Comparison of ENCODE assay signal across 8 cellular contexts in the genomic region with DNA sequence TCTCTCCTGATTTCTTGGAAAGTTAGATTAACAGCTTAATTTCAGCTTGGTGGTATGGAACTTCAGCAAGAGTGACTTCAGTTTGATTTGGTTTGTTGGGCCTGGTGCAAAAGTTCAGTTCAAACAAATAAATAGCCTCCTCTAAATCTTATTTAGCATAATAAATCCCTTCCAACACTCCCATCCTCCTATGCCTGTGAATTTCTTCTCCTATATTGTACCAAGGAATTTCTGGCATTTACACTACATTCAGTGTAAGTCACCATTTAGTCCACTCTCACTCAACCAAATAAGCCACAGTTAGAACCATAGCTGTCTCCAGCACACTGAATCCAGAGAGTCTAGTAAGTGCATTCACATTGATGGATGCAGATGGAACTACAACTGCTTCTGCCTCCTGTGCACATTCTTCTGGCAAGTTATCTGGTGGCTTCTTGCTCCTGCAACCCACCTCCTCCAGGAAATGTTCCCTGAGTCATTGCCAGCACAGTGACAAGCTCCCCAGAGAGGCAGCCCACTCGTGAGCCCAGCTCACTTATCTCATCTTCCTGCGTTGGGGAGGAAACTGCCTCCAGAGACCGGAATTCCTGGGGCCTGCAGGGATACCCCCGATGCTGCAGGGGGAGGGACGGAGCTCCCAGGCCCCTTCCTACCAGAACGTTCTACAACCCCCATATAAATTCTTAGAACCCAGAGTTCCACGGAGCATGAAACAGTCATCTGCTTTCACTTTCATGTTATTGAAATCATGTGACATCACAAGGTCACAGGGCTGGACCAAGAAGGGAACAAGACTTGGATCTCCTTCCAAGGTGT.
DNase-seq lines count a peak whose midpoint lies in the region; ATAC-seq and TF ChIP-seq lines count a peak whose summit lies in the region.

No MANE protein-coding gene starts in this region.

- peak; percentile 21 for DNase-seq in AG20443 (ENCODE audit: low spot score)
- DNase-seq in RPMI8226 = peak; percentile 26
- peak in 9 of 10 donors; percentile 4 to 76 (median 53) for DNase-seq in dorsolateral prefrontal cortex
- peak; percentile 4 for DNase-seq in renal cortical epithelial cell (ENCODE audit: low read depth)
- no peak for DNase-seq in kidney glomerular epithelial cell (lab: John Stamatoyannopoulos, UW)
- no peak for DNase-seq in mesenteric fat pad (ENCODE audit: low spot score)
- no peak for DNase-seq in cerebellum (ENCODE audit: low spot score)

- no peak for TF ChIP-seq CTCF in dorsolateral prefrontal cortex (IDR thresholded peaks at IDR 0.05 in 54 of 56, conservative IDR thresholded peaks at IDR 0.05 in 2 of 56; ENCODE audit: low read depth in 1 of 56, partially characterized antibody in 56 of 56)

- no peaks in the 10 kb centered on the region for H3K27me3 ChIP-seq in dorsolateral prefrontal cortex

- peak; percentile 52 for ATAC-seq in GM19395 (IDR thresholded peaks at IDR 0.05; ENCODE audit: unreplicated experiment)

- peak overlapping the region in 38 of 59 donors; percentile 2 to 48 (median 27) for H3K4me3 ChIP-seq in dorsolateral prefrontal cortex

- intact Hi-C loops in dorsolateral prefrontal cortex (cut with DNase I) = loop anchor here (10.0 kb wide), 3 partner anchors 195 to 275 kb away; no protein-coding TSS in a partner anchor

- H3K27ac ChIP-seq in dorsolateral prefrontal cortex = peak overlapping the region in 48 of 59 donors; percentile 8 to 84 (median 54)

Comparison
In these comparisons a context has a peak if more than half of its experiments do, and no peak if none do; other contexts are left out.
1. DNase-seq: peak in AG20443 (single experiment), RPMI8226 (single experiment), dorsolateral prefrontal cortex (9 of 10) and renal cortical epithelial cell (single experiment); none in kidney glomerular epithelial cell (single experiment), mesenteric fat pad (single experiment) and cerebellum (single experiment).